ENCODE assay signal across 15 cellular contexts in the genomic region with DNA sequence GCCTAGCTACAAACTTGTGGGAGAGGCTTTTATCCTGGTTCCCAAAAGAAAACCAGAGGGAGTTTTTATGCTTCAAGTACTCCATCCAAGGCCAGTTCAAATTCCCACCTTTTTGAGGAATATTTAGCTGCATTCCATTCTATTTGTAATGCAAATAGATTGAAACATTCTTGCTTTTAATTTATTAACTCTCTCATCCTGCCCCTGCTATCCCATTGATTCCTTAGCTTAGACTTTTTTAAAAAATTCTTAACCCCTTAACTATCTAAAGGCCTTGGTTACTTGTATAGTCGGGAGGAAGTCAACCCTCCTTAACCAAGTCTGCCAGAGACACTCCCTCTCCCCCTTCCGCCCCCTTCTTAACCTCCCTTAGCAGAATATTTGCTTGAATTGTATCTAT. TPM values are rescaled to one million over a fixed set of nuclear protein-coding genes. Genes with fewer than 3 reads are reported as not detected.
DNase-seq lines count a peak whose midpoint lies in the region; ATAC-seq and TF ChIP-seq lines count a peak whose summit lies in the region.
"Had no signal": no experiment of that assay in that cellular context is flagged by ENCODE, and none has a peak within 500 bp of the region (broad histone marks: within the 10 kb centered on the region; RNA-seq: fewer than 3 reads in every experiment).

No MANE protein-coding gene starts in this region.

- H3K27ac ChIP-seq in testis (peak overlapping the region; percentile 11 to 63), uterus (peak overlapping the region in 1 of 2 donors; percentile 94)
- H3K27ac ChIP-seq: SJSA1 had no signal

- no peak for ATAC-seq in GM21786 (IDR thresholded peaks at IDR 0.05; ENCODE audit: unreplicated experiment)
- ATAC-seq: stimulated activated memory B cell treated with anti-CD40 and anti-IgM and Interleukin-4, amounts not matched to agents 10 μg/mL and 1 μg/mL and 100 μg/mL, for 72 hours had no signal

- H3K27me3 ChIP-seq in testis = no peaks in the 10 kb centered on the region
- H3K27me3 ChIP-seq in uterus = no peaks in the 10 kb centered on the region
- H3K27me3 ChIP-seq: SJSA1 had no signal

- H3K4me3 ChIP-seq in fibroblast of the aortic adventitia (ENCODE audit: low read depth, low read length) (no peak overlapping the region), testis (no peak overlapping the region), uterus (no peak overlapping the region)
- H3K4me3 ChIP-seq: lung, SJSA1 had no signal

- TF ChIP-seq POLR2A in testis (IDR thresholded peaks at IDR 0.05) (no peak), uterus (IDR thresholded peaks at IDR 0.05) (no peak)

- peak overlapping the region; percentile 33 for H3K27ac Mint-ChIP-seq in activated naive CD4-positive, alpha-beta T cell treated with anti-CD3 and anti-CD28 coated beads, Interleukin-2, amount 10 ng/mL, durations not matched to agents 7 days and 5 days
- H3K27ac Mint-ChIP-seq: stimulated activated memory B cell treated with anti-CD40 and anti-IgM and Interleukin-4, amounts not matched to agents 10 μg/mL and 1 μg/mL and 100 μg/mL, for 72 hours had no signal

- TF ChIP-seq CTCF in fibroblast of the aortic adventitia (IDR thresholded peaks at IDR 0.05; ENCODE audit: insufficient read depth, low read length) (no peak), testis (IDR thresholded peaks at IDR 0.05) (no peak), uterus (IDR thresholded peaks at IDR 0.05) (no peak)

- H3K27me3 Mint-ChIP-seq in activated naive CD4-positive, alpha-beta T cell treated with anti-CD3 and anti-CD28 coated beads, Interleukin-2, amount 10 ng/mL, durations not matched to agents 7 days and 5 days = peaks cover 5% of the 10 kb centered on the region
- H3K27me3 Mint-ChIP-seq: stimulated activated memory B cell treated with anti-CD40 and anti-IgM and Interleukin-4, amounts not matched to agents 10 μg/mL and 1 μg/mL and 100 μg/mL, for 72 hours had no signal

- H3K4me1 ChIP-seq in testis = peaks cover 43% of the 10 kb centered on the region
- H3K4me1 ChIP-seq in uterus = peaks cover 0 to 4% of the 10 kb centered on the region in 2 donors

- intact Hi-C loops in testis (cut with DNase I; ENCODE audit: low total_unique reads) (no loop called here), uterus (cut with DNase I; ENCODE audit: low total_unique reads) (no loop called here)

- 33 to 56% methylated on average over 2 of the region's 2 CpGs for WGBS in testis, 2 donors

- H3K36me3 Mint-ChIP-seq in activated naive CD4-positive, alpha-beta T cell treated with anti-CD3 and anti-CD28 coated beads, Interleukin-2, amount 10 ng/mL, durations not matched to agents 7 days and 5 days = peaks cover 68% of the 10 kb centered on the region

- no peak for DNase-seq in activated naive CD4-positive, alpha-beta T cell treated with anti-CD3 and anti-CD28 coated beads, Interleukin-2, amount 10 ng/mL, durations not matched to agents 7 days and 5 days
- DNase-seq in activated naive CD4-positive, alpha-beta T cell (lab: John Stamatoyannopoulos, UW) = no peak
- DNase-seq in fibroblast of the aortic adventitia (ENCODE audit: low read depth) (peak; percentile 19), testis (peak; percentile 58), uterus (no peak)
- DNase-seq: ACHN; activated naive CD4-positive, alpha-beta T cell treated with Interleukin-2 at 50 U/mL for 16 hours; Calu3; effector CD8-positive, alpha-beta T cell; NCI-H1694; NCI-H446 treated with DMSO at 0.1 percent for 48 hours had no signal

- no peaks in the 10 kb centered on the region for H3K9me3 Mint-ChIP-seq in activated naive CD4-positive, alpha-beta T cell treated with anti-CD3 and anti-CD28 coated beads, Interleukin-2, amount 10 ng/mL, durations not matched to agents 7 days and 5 days
- H3K9me3 Mint-ChIP-seq: stimulated activated memory B cell treated with anti-CD40 and anti-IgM and Interleukin-4, amounts not matched to agents 10 μg/mL and 1 μg/mL and 100 μg/mL, for 72 hours had no signal

- H3K9me3 ChIP-seq in testis = no peaks in the 10 kb centered on the region
- no peaks in the 10 kb centered on the region for H3K9me3 ChIP-seq in uterus
- H3K9me3 ChIP-seq: SJSA1 had no signal

- CTCF ChIA-PET in activated naive CD4-positive, alpha-beta T cell treated with anti-CD3 and anti-CD28 coated beads, Interleukin-2, amount 10 ng/mL, durations not matched to agents 7 days and 5 days (lab: Charles Lee) = interaction anchor here (1.1 kb wide), 1 partner anchor 36 kb away, joined by 5 read pairs; no protein-coding TSS in a partner anchor

- peaks cover 49% of the 10 kb centered on the region for H3K4me1 Mint-ChIP-seq in activated naive CD4-positive, alpha-beta T cell treated with anti-CD3 and anti-CD28 coated beads, Interleukin-2, amount 10 ng/mL, durations not matched to agents 7 days and 5 days

- H3K36me3 ChIP-seq in testis (ENCODE audit: low read depth, missing control alignments) (no peaks in the 10 kb centered on the region), uterus (no peaks in the 10 kb centered on the region)

- H3K4me3 Mint-ChIP-seq in activated naive CD4-positive, alpha-beta T cell treated with anti-CD3 and anti-CD28 coated beads, Interleukin-2, amount 10 ng/mL, durations not matched to agents 7 days and 5 days = no peak overlapping the region
- H3K4me3 Mint-ChIP-seq: stimulated activated memory B cell treated with anti-CD40 and anti-IgM and Interleukin-4, amounts not matched to agents 10 μg/mL and 1 μg/mL and 100 μg/mL, for 72 hours had no signal

RNA-seq across cellular contexts. Expression of gene MOV10, which starts 2.5 kb away (rescaled TPM):
- total RNA-seq in fibroblast of the aortic adventitia (ENCODE audit: low replicate concordance) (21.4 and 31.5 TPM in 2 replicates), testis (100 to 1,000 TPM; 240 to 245 TPM), uterus (10 to 100 TPM; 10.3 to 91.9 (median 55.5) TPM)
- 137 TPM for polyA plus RNA-seq in testis (ENCODE audit: insufficient read depth, low read depth, low replicate concordance)

RNA-seq across cellular contexts. Expression of gene RHOC, which starts 34.9 kb away (rescaled TPM):
- 223 and 471 TPM in 2 replicates for total RNA-seq in fibroblast of the aortic adventitia (ENCODE audit: low replicate concordance)
- total RNA-seq in testis = 100 to 1,000 TPM; 191 to 294 TPM
- polyA plus RNA-seq in testis (ENCODE audit: insufficient read depth, low read depth, low replicate concordance) = 225 TPM
- 100 to 1,000 TPM; 176 to 314 (median 279) TPM for total RNA-seq in uterus

RNA-seq across cellular contexts. Expression of gene PPM1J, which starts 43.1 kb away (rescaled TPM):
- total RNA-seq in fibroblast of the aortic adventitia (ENCODE audit: low replicate concordance) (0.63 and 1.8 TPM in 2 replicates), testis (10 to 100 TPM; 45.5 to 88.7 TPM), uterus (1 to 10 TPM in 2 of 4 donors, under 1 TPM in 1, not detected in 1; 0.90 to 4.2 (median 2.6) TPM)
- polyA plus RNA-seq in testis (ENCODE audit: insufficient read depth, low read depth, low replicate concordance) = 69.5 TPM
- total RNA-seq: SJSA1 had no signal

RNA-seq across cellular contexts. Expression of gene CAPZA1, which starts 52.4 kb away (rescaled TPM):
- total RNA-seq in fibroblast of the aortic adventitia (ENCODE audit: low replicate concordance) (79.9 and 281 TPM in 2 replicates), testis (100 to 1,000 TPM; 144 to 148 TPM), uterus (100 to 1,000 TPM in 3 of 4 donors, 10 to 100 TPM in 1; 60.6 to 503 (median 151) TPM)
- polyA plus RNA-seq in testis (ENCODE audit: insufficient read depth, low read depth, low replicate concordance) = 120 TPM

RNA-seq across cellular contexts. Expression of gene ST7L, which starts 53.1 kb away (rescaled TPM):
- total RNA-seq in fibroblast of the aortic adventitia (ENCODE audit: low replicate concordance) = 8.1 and 22.1 TPM in 2 replicates
- total RNA-seq in testis = 10 to 100 TPM; 59.1 to 97.2 TPM
- 125 TPM for polyA plus RNA-seq in testis (ENCODE audit: insufficient read depth, low read depth, low replicate concordance)
- total RNA-seq in uterus = 10 to 100 TPM; 16.5 to 37.1 (median 27.8) TPM

Comparison
In these comparisons a context has a peak if more than half of its experiments do, and no peak if none do; other contexts are left out.
1. DNase-seq: peak in fibroblast of the aortic adventitia (single experiment) and testis (single experiment); none in activated naive CD4-positive, alpha-beta T cell treated with anti-CD3 and anti-CD28 coated beads, Interleukin-2, amount 10 ng/mL, durations not matched to agents 7 days and 5 days (single experiment), activated naive CD4-positive, alpha-beta T cell (0 of 4) and uterus (0 of 2).
2. RNA of gene PPM1J, which starts 43.1 kb away (total RNA-seq): 45.5 to 88.7 TPM in testis; 0.90 to 4.2 TPM in uterus and 0.63 to 1.8 TPM in fibroblast of the aortic adventitia; every median in the first group is over 4 times any median in the second.